In the genomic region with DNA sequence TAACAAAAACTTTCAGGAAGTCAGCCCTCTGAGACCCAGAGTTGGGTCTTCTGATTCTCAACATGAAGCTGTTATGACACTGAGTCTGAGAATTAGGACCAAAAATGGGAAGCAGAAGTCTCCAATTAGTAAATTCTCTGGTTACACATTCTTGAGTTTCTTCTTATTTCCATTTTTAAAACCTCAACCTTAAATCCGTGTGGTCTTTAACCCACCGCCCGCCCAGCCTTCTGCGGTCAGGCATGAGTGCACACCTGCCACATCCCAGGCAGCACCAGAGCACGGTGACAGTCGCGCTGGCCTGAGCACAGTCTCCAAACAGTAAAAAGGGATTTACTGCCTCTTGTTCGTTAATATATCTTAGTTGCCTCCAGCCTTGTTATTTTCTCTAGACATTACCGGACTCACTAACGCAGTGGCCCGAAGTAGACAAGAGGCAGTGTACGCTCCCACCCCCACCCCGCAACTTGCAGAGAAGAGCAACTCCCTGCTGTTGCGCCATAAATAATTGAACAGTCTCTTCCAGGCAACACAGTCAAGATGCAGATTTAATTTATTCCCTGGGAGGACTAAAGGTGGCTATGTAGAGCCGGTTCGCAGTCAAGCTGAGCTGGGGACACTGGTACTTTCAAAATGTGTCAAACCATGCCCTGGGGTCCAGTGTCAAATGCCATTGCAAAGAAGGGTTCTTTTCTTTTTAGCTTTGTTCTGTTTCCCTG, we compare ENCODE assay signal across 10 cellular contexts.
DNase-seq lines count a peak whose midpoint lies in the region; ATAC-seq and TF ChIP-seq lines count a peak whose summit lies in the region.
"Had no signal": no experiment of that assay in that cellular context is flagged by ENCODE, and none has a peak within 500 bp of the region (broad histone marks: within the 10 kb centered on the region; RNA-seq: fewer than 3 reads in every experiment).

No MANE protein-coding gene starts in this region.

- peak overlapping the region; percentile 34 for H3K4me3 ChIP-seq in neuron (ENCODE audit: low read length)

- H3K27me3 Mint-ChIP-seq in chondrocyte (ENCODE audit: low read depth), result no peaks in the 10 kb centered on the region
- H3K27me3 Mint-ChIP-seq in CD4-positive, alpha-beta T cell, result peaks cover 25% of the 10 kb centered on the region

- peaks cover 29% of the 10 kb centered on the region for H3K4me1 ChIP-seq in neuron (ENCODE audit: insufficient read depth, low read length)

- peaks cover 3% of the 10 kb centered on the region for H3K9me3 Mint-ChIP-seq in chondrocyte (ENCODE audit: low read depth)
- no peaks in the 10 kb centered on the region for H3K9me3 Mint-ChIP-seq in CD4-positive, alpha-beta T cell
- H3K9me3 Mint-ChIP-seq: central memory CD8-positive, alpha-beta T cell had no signal

- no peak overlapping the region for H3K27ac ChIP-seq in CD4-positive, alpha-beta T cell (ENCODE audit: low read depth, low read length)

- no peaks in the 10 kb centered on the region for H3K27me3 ChIP-seq in neuron (ENCODE audit: insufficient read depth, low read length)
- H3K27me3 ChIP-seq in CD4-positive, alpha-beta T cell (ENCODE audit: control insufficient read depth, insufficient read depth, low read length), result peaks cover 12% of the 10 kb centered on the region

- H3K9me3 ChIP-seq in neuron (ENCODE audit: low read length), result no peaks in the 10 kb centered on the region
- no peaks in the 10 kb centered on the region for H3K9me3 ChIP-seq in CD4-positive, alpha-beta T cell (ENCODE audit: control insufficient read depth, low read length)

- H2AFZ ChIP-seq in neuron (ENCODE audit: low read depth, low read length), result peak overlapping the region; percentile 50

- intact Hi-C loops in CD4-positive, alpha-beta T cell (cut with DNase I, micrococcal nuclease), result no loop called here

- no peak for ATAC-seq in CD4-positive, alpha-beta T cell (ENCODE audit: poor library complexity)

- peak overlapping the region; percentile 96 for H3K27ac Mint-ChIP-seq in chondrocyte (ENCODE audit: unreplicated experiment)
- H3K27ac Mint-ChIP-seq in CD4-positive, alpha-beta T cell, result no peak overlapping the region
- H3K27ac Mint-ChIP-seq: CD4-positive, alpha-beta memory T cell had no signal

- peaks cover 37% of the 10 kb centered on the region for H3K4me1 Mint-ChIP-seq in chondrocyte (ENCODE audit: low read depth)
- no peaks in the 10 kb centered on the region for H3K4me1 Mint-ChIP-seq in CD4-positive, alpha-beta T cell (ENCODE audit: low read depth)
- H3K4me1 Mint-ChIP-seq: CD4-positive, alpha-beta memory T cell; central memory CD8-positive, alpha-beta T cell had no signal

- peak; percentile 81 for DNase-seq in ELF-1 (ENCODE audit: low read depth, low spot score)
- DNase-seq in HEK293T (ENCODE audit: extremely low spot score), result peak; percentile 12
- no peak for DNase-seq in chondrocyte (ENCODE audit: low spot score)
- no peak for DNase-seq in Kasumi-1 (lab: John Stamatoyannopoulos, UW)
- DNase-seq in CD4-positive, alpha-beta T cell, result no peak
- DNase-seq in germinal center (ENCODE audit: low spot score), result no peak
- no peak for DNase-seq in kidney glomerular epithelial cell (lab: John Stamatoyannopoulos, UW)
- DNase-seq: CD4-positive, alpha-beta memory T cell had no signal

- CTCF ChIA-PET in HEK293T (lab: Yijun Ruan, JAX), result no interaction called here
- CTCF ChIA-PET in CD4-positive, alpha-beta T cell (lab: Charles Lee), result no interaction called here

- H3K36me3 Mint-ChIP-seq in chondrocyte (ENCODE audit: low read depth), result peaks cover 2% of the 10 kb centered on the region
- no peaks in the 10 kb centered on the region for H3K36me3 Mint-ChIP-seq in CD4-positive, alpha-beta T cell (ENCODE audit: low read depth)
- H3K36me3 Mint-ChIP-seq: CD4-positive, alpha-beta memory T cell had no signal

- POLR2A ChIA-PET in HEK293T (lab: Yijun Ruan, JAX), result no interaction called here
- POLR2A ChIA-PET in CD4-positive, alpha-beta T cell (lab: Charles Lee), result no interaction called here

- no peak overlapping the region for H3K4me3 Mint-ChIP-seq in chondrocyte (ENCODE audit: unreplicated experiment)
- H3K4me3 Mint-ChIP-seq in CD4-positive, alpha-beta T cell, result no peak overlapping the region
- H3K4me3 Mint-ChIP-seq: CD4-positive, alpha-beta memory T cell; central memory CD8-positive, alpha-beta T cell had no signal

- TF ChIP-seq CTCF in chondrocyte (IDR thresholded peaks at IDR 0.05), result no peak
- no peak for TF ChIP-seq CTCF in CD4-positive, alpha-beta T cell (IDR thresholded peaks at IDR 0.05)

- H3K36me3 ChIP-seq in neuron (ENCODE audit: insufficient read depth, low read length), result no peaks in the 10 kb centered on the region

TF ChIP-seq in HEK293T, 16 proteins besides CTCF, POLR2A, EP300 and RAD21:
- TF ChIP-seq ZNF384 (IDR thresholded peaks at IDR 0.05) (no peak), FOXA1 (IDR thresholded peaks at IDR 0.05) (no peak), SP1 (IDR thresholded peaks at IDR 0.05) (no peak), ARNT (IDR thresholded peaks at IDR 0.05) (no peak), ELF4 (IDR thresholded peaks at IDR 0.05) (no peak), SUZ12 (IDR thresholded peaks at IDR 0.05) (no peak)

Comparison
In these comparisons a context has a peak if more than half of its experiments do, and no peak if none do; other contexts are left out.
1. DNase-seq: peak in ELF-1 (single experiment) and HEK293T (single experiment); none in chondrocyte (single experiment), Kasumi-1 (0 of 2), CD4-positive, alpha-beta T cell (0 of 10), germinal center (single experiment) and kidney glomerular epithelial cell (single experiment).